ENCODE assay signal across 8 cellular contexts in the genomic region with DNA sequence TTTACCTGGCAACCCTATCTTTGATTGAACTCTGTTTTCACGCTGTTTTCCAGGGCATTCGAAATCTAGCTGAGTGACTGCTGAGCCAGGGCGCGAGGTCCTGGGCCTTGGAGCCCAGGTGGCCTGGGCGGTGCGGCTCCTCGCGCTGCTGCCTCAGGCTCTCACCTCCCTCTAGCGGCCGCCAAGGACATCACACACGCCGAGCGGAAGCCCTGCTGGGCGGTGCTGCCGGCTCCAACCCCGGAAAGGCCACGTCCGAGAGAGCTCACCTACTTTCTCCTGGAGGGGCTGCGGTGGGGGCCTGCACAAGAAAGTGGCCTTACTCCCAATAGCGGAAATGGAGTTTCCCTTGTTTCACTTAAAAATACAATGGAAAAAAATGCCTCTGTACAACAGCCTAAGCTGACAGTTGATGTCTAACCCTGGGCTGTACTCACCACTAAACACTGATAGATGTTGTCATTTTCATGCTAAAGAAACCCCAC.
DNase-seq lines count a peak whose midpoint lies in the region; ATAC-seq, FAIRE-seq and TF ChIP-seq lines count a peak whose summit lies in the region.

No MANE protein-coding gene starts in this region.

- H4K20me1 ChIP-seq in osteoblast (ENCODE audit: insufficient read depth, low read length): no peaks in the 10 kb centered on the region

- TF ChIP-seq CTCF in osteoblast (IDR thresholded peaks at IDR 0.05; ENCODE audit: extremely low read depth, low read depth, low read length) (peak; percentile 86), thoracic aorta (IDR thresholded peaks at IDR 0.05) (peak; percentile 89)

- H3K9me3 ChIP-seq in HAP-1 (no peaks in the 10 kb centered on the region), SJCRH30 (replicated peaks) (no peaks in the 10 kb centered on the region), osteoblast (ENCODE audit: low read depth, low read length) (no peaks in the 10 kb centered on the region), thoracic aorta (no peaks in the 10 kb centered on the region)

- H3K27ac ChIP-seq in SJCRH30 (no peak overlapping the region), osteoblast (ENCODE audit: low read depth, low read length) (no peak overlapping the region), thoracic aorta (no peak overlapping the region)

- H3K27me3 ChIP-seq in HAP-1 (ENCODE audit: low read depth) (peaks cover 12% of the 10 kb centered on the region), SJCRH30 (no peaks in the 10 kb centered on the region; the same call in 1 of the 2 replicates), osteoblast (ENCODE audit: insufficient read depth, low read length) (no peaks in the 10 kb centered on the region), thoracic aorta (replicated peaks; ENCODE audit: insufficient read depth) (no peaks in the 10 kb centered on the region)

- H3K4me2 ChIP-seq in osteoblast (ENCODE audit: insufficient read depth, low read length): peak overlapping the region; percentile 83

- H3K4me3 ChIP-seq in HAP-1 (no peak overlapping the region), SJCRH30 (peak overlapping the region; percentile 40), osteoblast (ENCODE audit: insufficient read depth, low read length) (peak overlapping the region; percentile 60), thoracic aorta (peak overlapping the region; percentile 55)

- no peak for FAIRE-seq in frontal cortex (lab: Jason Lieb, UNC)

- H3K79me2 ChIP-seq in osteoblast (ENCODE audit: insufficient read depth, low read length): no peaks in the 10 kb centered on the region

- H3K36me3 ChIP-seq in HAP-1 (replicated peaks) (no peaks in the 10 kb centered on the region), SJCRH30 (no peaks in the 10 kb centered on the region), osteoblast (ENCODE audit: insufficient read depth, low read length) (no peaks in the 10 kb centered on the region), thoracic aorta (no peaks in the 10 kb centered on the region)

- DNase-seq in GF-D8 (lab: John Stamatoyannopoulos, UW) (peak; percentile 9), HAP-1 (ENCODE audit: low spot score in 2 of 2) (peak; percentile 78 to 88), LoVo (ENCODE audit: low spot score) (peak; percentile 88), SJCRH30 (peak; percentile 68 to 82), activated gamma-delta T cell treated with Interleukin-2 at 50 U/mL for 16 hours (peak; percentile 76), frontal cortex (ENCODE audit: low spot score in 2 of 2) (peak; percentile 29 to 70), osteoblast (ENCODE audit: insufficient read length, low spot score, missing footprints) (peak; percentile 79), thoracic aorta (ENCODE audit: low spot score) (peak; percentile 5)

- peak overlapping the region; percentile 95 for H2AFZ ChIP-seq in osteoblast (ENCODE audit: low read length)

- peaks cover 6% of the 10 kb centered on the region for H3K4me1 ChIP-seq in HAP-1
- H3K4me1 ChIP-seq in SJCRH30: no peaks in the 10 kb centered on the region; the same call in 1 of the 2 replicates
- H3K4me1 ChIP-seq in osteoblast (ENCODE audit: insufficient read depth, low read length): peaks cover 3% of the 10 kb centered on the region
- peaks cover 0 to 4% of the 10 kb centered on the region in 2 donors for H3K4me1 ChIP-seq in thoracic aorta (ENCODE audit: control insufficient read depth in 1 of 2, low read depth in 2 of 2)

- in situ Hi-C loops in HAP-1 (cut with MboI; ENCODE audit: low sequenced_read_pairs): no loop called here

- no peak for ATAC-seq in thoracic aorta (ENCODE audit: insufficient number of reproducible peaks, low FRiP score, low read depth)

Comparison
In these comparisons a context has a peak if more than half of its experiments do, and no peak if none do; other contexts are left out.
1. DNase-seq: peak in every context shown above with its lines; median percentile 88 in LoVo; 83 in HAP-1; 79 in osteoblast; 76 in activated gamma-delta T cell treated with Interleukin-2 at 50 U/mL for 16 hours; 75 in SJCRH30; 50 in frontal cortex; 9 in GF-D8; 5 in thoracic aorta.